1 cellular context compared by ENCODE assay signal in genomic region chr15:80179025-80179759, GRCh38.
A peak's percentile ranks its signal among the peaks of the same experiment; 100 is the strongest.
TF ChIP-seq lines count a peak whose summit lies in the region.

No MANE protein-coding gene starts in this region.

TF ChIP-seq in A549, 52 proteins besides CTCF, POLR2A, EP300 and RAD21 (continued from another document):
- TF ChIP-seq CBX8 (IDR thresholded peaks at IDR 0.05), result no peak
- no peak for TF ChIP-seq RNF2 (IDR thresholded peaks at IDR 0.05; ENCODE audit: borderline replicate concordance, low read depth)
- no peak for TF ChIP-seq CHD2 (IDR thresholded peaks at IDR 0.05; ENCODE audit: low read length, partially characterized antibody)
- no peak for TF ChIP-seq ZSCAN20 (CRISPR knock-in tag; IDR thresholded peaks at IDR 0.05)
- no peak for TF ChIP-seq SMC3 (IDR thresholded peaks at IDR 0.05)
- TF ChIP-seq ZNF302 (CRISPR knock-in tag; IDR thresholded peaks at IDR 0.05), result no peak
- TF ChIP-seq JUN (IDR thresholded peaks at IDR 0.05), result 0 out of 5 replicates have a peak, but pooled peaks of 1 of the 2 experiments have one; percentile 25
- peak; percentile 69 for TF ChIP-seq MAX (IDR thresholded peaks at IDR 0.05)
- TF ChIP-seq PBX3 (IDR thresholded peaks at IDR 0.05), result no peak
- TF ChIP-seq BCL3 (IDR thresholded peaks at IDR 0.05), result no peak
- TF ChIP-seq ESRRA (IDR thresholded peaks at IDR 0.05; ENCODE audit: borderline replicate concordance, low read length), result no peak
- no peak for TF ChIP-seq ELK1 (IDR thresholded peaks at IDR 0.05; ENCODE audit: low read depth, low read length)
- no peak for TF ChIP-seq SREBF2 (IDR thresholded peaks at IDR 0.05)
- TF ChIP-seq POLR2AphosphoS2 (conservative IDR thresholded peaks at IDR 0.05; ENCODE audit: low read length), result no peak
- TF ChIP-seq E2F6 (IDR thresholded peaks at IDR 0.05; ENCODE audit: borderline replicate concordance, low read depth), result no peak
- no peak for TF ChIP-seq MAZ (IDR thresholded peaks at IDR 0.05; ENCODE audit: borderline replicate concordance, low read depth, low read length)
- TF ChIP-seq NR3C1 (IDR thresholded peaks at IDR 0.05), result no peak
- no peak for TF ChIP-seq ZFP36 (IDR thresholded peaks at IDR 0.05; ENCODE audit: borderline replicate concordance, partially characterized antibody)
- TF ChIP-seq HMGXB4 (CRISPR knock-in tag; IDR thresholded peaks at IDR 0.05; ENCODE audit: borderline replicate concordance), result no peak
- no peak for TF ChIP-seq HOXB13 (CRISPR knock-in tag; IDR thresholded peaks at IDR 0.05; ENCODE audit: low read depth)
- no peak for TF ChIP-seq MAFK (IDR thresholded peaks at IDR 0.05; ENCODE audit: partially characterized antibody)
- TF ChIP-seq HES2 (IDR thresholded peaks at IDR 0.05), result no peak
- TF ChIP-seq KDM1A (IDR thresholded peaks at IDR 0.05; ENCODE audit: low read depth), result no peak
- TF ChIP-seq EHMT2 (IDR thresholded peaks at IDR 0.05; ENCODE audit: low read depth), result no peak
- no peak for TF ChIP-seq TFCP2L1 (CRISPR knock-in tag; IDR thresholded peaks at IDR 0.05)
- TF ChIP-seq CHD4 (IDR thresholded peaks at IDR 0.05; ENCODE audit: borderline replicate concordance), result no peak
- 0 out of 2 replicates have a peak, but pooled peaks have one; percentile 33 for TF ChIP-seq BHLHE40 (IDR thresholded peaks at IDR 0.05; ENCODE audit: low read depth, low read length)
- TF ChIP-seq RCOR1 (IDR thresholded peaks at IDR 0.05; ENCODE audit: low read depth, low read length), result no peak
- TF ChIP-seq RFX5 (IDR thresholded peaks at IDR 0.05), result no peak
- TF ChIP-seq HOXB5 (CRISPR knock-in tag; IDR thresholded peaks at IDR 0.05), result no peak
- TF ChIP-seq JUNB (IDR thresholded peaks at IDR 0.05), result peak; percentile 72
- TF ChIP-seq REST (IDR thresholded peaks at IDR 0.05), result no peak
- TF ChIP-seq CEBPB (IDR thresholded peaks at IDR 0.05), result no peak; a peak in 1 of 4 replicates
- TF ChIP-seq EHF (CRISPR knock-in tag; IDR thresholded peaks at IDR 0.05), result no peak
- no peak for TF ChIP-seq HOXA7 (CRISPR knock-in tag; IDR thresholded peaks at IDR 0.05)
- no peak for TF ChIP-seq HDAC2 (IDR thresholded peaks at IDR 0.05)
- peak; percentile 46 for TF ChIP-seq FOSL2 (IDR thresholded peaks at IDR 0.05)
- TF ChIP-seq FOSL2 (CRISPR knock-in tag; IDR thresholded peaks at IDR 0.05), result peak; percentile 89
- no peak for TF ChIP-seq ATOH8 (CRISPR knock-in tag; IDR thresholded peaks at IDR 0.05; ENCODE audit: low read depth)
- no peak for TF ChIP-seq MYC (IDR thresholded peaks at IDR 0.05; ENCODE audit: borderline replicate concordance, low read length)
- no peak for TF ChIP-seq HEYL (CRISPR knock-in tag; IDR thresholded peaks at IDR 0.05)
